In the genomic region with DNA sequence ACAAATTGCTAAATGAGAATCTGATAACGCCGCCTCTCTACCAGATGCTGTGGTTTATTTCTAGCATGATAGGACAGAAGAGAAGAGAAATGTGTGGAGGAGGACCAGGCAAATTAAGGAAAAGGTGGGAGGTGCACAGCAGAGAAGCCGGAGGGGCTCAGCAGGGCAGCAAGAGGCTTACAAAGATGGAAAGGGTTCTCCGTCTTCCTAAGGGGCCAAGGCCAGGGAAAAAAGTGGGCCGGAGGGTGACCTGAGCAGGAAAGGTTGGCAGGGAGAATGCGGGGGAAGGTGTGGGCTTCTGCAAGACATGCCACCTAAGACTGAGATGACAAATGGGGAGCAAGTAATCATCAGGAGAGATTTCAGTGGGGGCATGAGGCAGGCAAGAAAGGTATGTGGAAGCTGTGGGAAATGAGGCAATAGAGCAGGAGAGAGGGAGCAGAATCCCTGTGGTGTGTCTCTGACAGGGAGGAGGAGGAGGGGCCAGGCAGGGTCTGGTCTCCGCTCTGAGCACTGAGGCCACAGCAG, we compare ENCODE assay signal across 1 cellular context.
A peak's percentile ranks its signal among the peaks of the same experiment; 100 is the strongest.
TF ChIP-seq lines count a peak whose summit lies in the region.

No MANE protein-coding gene starts in this region.

TF ChIP-seq in H1, 55 proteins besides CTCF, POLR2A, EP300 and RAD21:
- TF ChIP-seq BCL11A (IDR thresholded peaks at IDR 0.05; ENCODE audit: low read depth in 2 of 2, low read length in 2 of 2) (no peak), RNF2 (IDR thresholded peaks at IDR 0.05; ENCODE audit: borderline replicate concordance, low read depth, low read length, missing control alignments, poor library complexity, severe bottlenecking) (no peak), RFX5 (IDR thresholded peaks at IDR 0.05; ENCODE audit: borderline replicate concordance, low read depth, low read length) (no peak), SP4 (IDR thresholded peaks at IDR 0.05; ENCODE audit: low read length) (no peak), TEAD4 (IDR thresholded peaks at IDR 0.05; ENCODE audit: low read depth, low read length) (0 out of 2 replicates have a peak, but pooled peaks have one; percentile 15), SIN3A (conservative IDR thresholded peaks at IDR 0.05 in 1 of 2, IDR thresholded peaks at IDR 0.05 in 1 of 2; ENCODE audit: low read depth in 1 of 2, low read length in 2 of 2) (0 out of 4 replicates have a peak, but pooled peaks of 1 of the 2 experiments have one; percentile 29), GABPA (IDR thresholded peaks at IDR 0.05; ENCODE audit: borderline replicate concordance, insufficient read depth, low read length) (no peak)
- TF ChIP-seq, protein P1, sequence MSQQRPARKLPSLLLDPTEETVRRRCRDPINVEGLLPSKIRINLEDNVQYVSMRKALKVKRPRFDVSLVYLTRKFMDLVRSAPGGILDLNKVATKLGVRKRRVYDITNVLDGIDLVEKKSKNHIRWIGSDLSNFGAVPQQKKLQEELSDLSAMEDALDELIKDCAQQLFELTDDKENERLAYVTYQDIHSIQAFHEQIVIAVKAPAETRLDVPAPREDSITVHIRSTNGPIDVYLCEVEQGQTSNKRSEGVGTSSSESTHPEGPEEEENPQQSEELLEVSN (IDR thresholded peaks at IDR 0.05), result no peak
